ENCODE assay signal across 31 cellular contexts in the genomic region with DNA sequence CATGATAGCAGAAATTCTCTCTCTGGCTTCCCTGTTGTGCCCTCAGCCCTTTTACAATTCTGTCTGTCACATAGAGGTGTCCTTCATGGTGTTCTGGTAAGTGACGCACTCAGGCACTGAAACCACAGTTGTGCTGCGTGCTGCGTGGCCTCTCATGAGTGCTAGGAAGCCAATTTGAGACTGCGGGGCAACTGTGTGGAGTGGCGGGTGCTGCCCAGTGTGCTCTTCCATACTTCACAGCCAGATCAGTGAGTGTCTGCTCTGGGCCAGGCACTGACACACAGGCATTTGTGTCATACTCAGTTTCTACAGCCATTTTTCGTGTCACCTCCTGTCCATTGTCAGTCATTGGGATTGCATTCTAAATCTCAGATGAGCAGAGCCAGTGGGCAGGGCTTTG.
DNase-seq lines count a peak whose midpoint lies in the region; ATAC-seq and TF ChIP-seq lines count a peak whose summit lies in the region.
"Had no signal": no experiment of that assay in that cellular context is flagged by ENCODE, and none has a peak within 500 bp of the region (broad histone marks: within the 10 kb centered on the region; RNA-seq: fewer than 3 reads in every experiment).

No MANE protein-coding gene starts in this region.

- no peak for ATAC-seq in activated CD8-positive, alpha-beta T cell treated with anti-CD3 and anti-CD28 coated beads, Interleukin-2, amount 10 ng/mL, durations not matched to agents 7 days and 5 days
- ATAC-seq in activated CD8-positive, alpha-beta T cell treated with anti-CD3 and anti-CD28 coated beads for 36 hours: no peak
- ATAC-seq in stimulated activated memory B cell treated with anti-CD40 and anti-IgM and Interleukin-4, amounts not matched to agents 10 μg/mL and 1 μg/mL and 100 μg/mL, for 72 hours: no peak
- no peak for ATAC-seq in HG03196 (IDR thresholded peaks at IDR 0.05; ENCODE audit: unreplicated experiment)
- ATAC-seq: activated CD4-positive, alpha-beta T cell treated with anti-CD3 and anti-CD28 coated beads for 36 hours; gastrocnemius medialis; HCT116; natural killer cell; PC-3; stimulated activated effector memory CD8-positive, alpha-beta T cell treated with anti-CD3 and anti-CD28 coated beads, Interleukin-12 subunit alpha, Interleukin-12 subunit beta, amount 100 ng/mL, for 72 hours had no signal

- POLR2A ChIA-PET in activated CD8-positive, alpha-beta T cell treated with anti-CD3 and anti-CD28 coated beads, Interleukin-2, amount 10 ng/mL, durations not matched to agents 7 days and 5 days (lab: Charles Lee): no interaction called here
- POLR2A ChIA-PET in activated CD8-positive, alpha-beta T cell treated with anti-CD3 and anti-CD28 coated beads for 36 hours (lab: Charles Lee): no interaction called here

- peak; percentile 16 for DNase-seq in activated CD8-positive, alpha-beta T cell treated with anti-CD3 and anti-CD28 coated beads, Interleukin-2, amount 10 ng/mL, durations not matched to agents 7 days and 5 days
- DNase-seq in activated CD8-positive, alpha-beta T cell treated with anti-CD3 and anti-CD28 coated beads for 36 hours: no peak
- DNase-seq in glutamatergic neuron (no peak), mesendoderm (peak; percentile 72), vagina (ENCODE audit: extremely low spot score in 2 of 2) (peak; percentile 16 to 27), SKM-1 treated with dmso at 0.1 percent for 144 hours (lab: John Stamatoyannopoulos, UW; ENCODE audit: unreplicated experiment) (no peak)
- DNase-seq: activated CD4-positive, alpha-beta T cell treated with anti-CD3 and anti-CD28 coated beads for 36 hours; activated naive CD8-positive, alpha-beta T cell treated with anti-CD3 and anti-CD28 coated beads, Interleukin-2, amount 10 ng/mL, durations not matched to agents 7 days and 5 days; AML-193; CD8-positive, alpha-beta memory T cell; DMS53; effector CD8-positive, alpha-beta T cell; esophagus squamous epithelium; gastrocnemius medialis; GDM1; kidney; natural killer cell; NCI-H1048; NCI-H1930; NCI-H2227 treated with DMSO at 0.1 percent for 48 hours; PC-3; SIG-M5; stimulated activated CD4-positive, alpha-beta T cell treated with anti-CD3 and anti-CD28 coated beads, Interleukin-1b, Interleukin-23, amount 100 ng/mL, for 48 hours; T-helper 1 cell had no signal

- H2BK15ac ChIP-seq in mesendoderm (replicated peaks; ENCODE audit: low read depth): no peak overlapping the region

- TF ChIP-seq CTCF in activated CD8-positive, alpha-beta T cell treated with anti-CD3 and anti-CD28 coated beads for 36 hours (IDR thresholded peaks at IDR 0.05): no peak
- no peak for TF ChIP-seq CTCF in glutamatergic neuron (IDR thresholded peaks at IDR 0.05; ENCODE audit: partially characterized antibody, unreplicated experiment)
- TF ChIP-seq CTCF in vagina (IDR thresholded peaks at IDR 0.05): no peak

- no peak overlapping the region for H3K4me2 ChIP-seq in mesendoderm (ENCODE audit: low read length)

- H3K4me3 ChIP-seq in mesendoderm (ENCODE audit: low read length) (no peak overlapping the region), vagina (no peak overlapping the region)
- H3K4me3 ChIP-seq: esophagus squamous epithelium, gastrocnemius medialis, suprapubic skin had no signal

- H3K27ac ChIP-seq in mesendoderm (ENCODE audit: low read depth, low read length): peak overlapping the region; percentile 42
- no peak overlapping the region for H3K27ac ChIP-seq in vagina
- H3K27ac ChIP-seq: 22Rv1, esophagus squamous epithelium, gastrocnemius medialis, suprapubic skin had no signal

- H4K5ac ChIP-seq in mesendoderm (ENCODE audit: low read length): no peak overlapping the region

- no CpG with 5 or more reads among the region's 6 CpGs for WGBS in mesendoderm (ENCODE audit: extremely low coverage, insufficient coverage, low lambda C conversion rate)

- intact Hi-C loops in activated CD8-positive, alpha-beta T cell treated with anti-CD3 and anti-CD28 coated beads for 36 hours (cut with micrococcal nuclease): no loop called here
- intact Hi-C loops in vagina (cut with DNase I): no loop called here

- peak overlapping the region; percentile 77 for H3K56ac ChIP-seq in mesendoderm (ENCODE audit: low read length)

- peak overlapping the region; percentile 1 for H2BK120ac ChIP-seq in mesendoderm (ENCODE audit: low read depth, low read length)

- CTCF ChIA-PET in activated CD8-positive, alpha-beta T cell treated with anti-CD3 and anti-CD28 coated beads, Interleukin-2, amount 10 ng/mL, durations not matched to agents 7 days and 5 days (lab: Charles Lee): no interaction called here
- CTCF ChIA-PET in activated CD8-positive, alpha-beta T cell treated with anti-CD3 and anti-CD28 coated beads for 36 hours (lab: Charles Lee): no interaction called here

- no peak for TF ChIP-seq POLR2A in vagina (IDR thresholded peaks at IDR 0.05)

- no peaks in the 10 kb centered on the region for H3K9me3 ChIP-seq in vagina
- H3K9me3 ChIP-seq: esophagus squamous epithelium, gastrocnemius medialis, suprapubic skin had no signal

- no peak overlapping the region for H4K8ac ChIP-seq in mesendoderm (ENCODE audit: low read depth, low read length)

- H3K4me1 Mint-ChIP-seq in activated CD8-positive, alpha-beta T cell treated with anti-CD3 and anti-CD28 coated beads, Interleukin-2, amount 10 ng/mL, durations not matched to agents 7 days and 5 days (ENCODE audit: low read depth): no peaks in the 10 kb centered on the region
- H3K4me1 Mint-ChIP-seq in activated CD8-positive, alpha-beta T cell treated with anti-CD3 and anti-CD28 coated beads for 36 hours (ENCODE audit: low read depth): no peaks in the 10 kb centered on the region
- peaks cover 7% of the 10 kb centered on the region for H3K4me1 Mint-ChIP-seq in glutamatergic neuron (ENCODE audit: low read depth, unreplicated experiment)
- H3K4me1 Mint-ChIP-seq in stimulated activated memory B cell treated with anti-CD40 and anti-IgM and Interleukin-4, amounts not matched to agents 10 μg/mL and 1 μg/mL and 100 μg/mL, for 72 hours: no peaks in the 10 kb centered on the region
- H3K4me1 Mint-ChIP-seq: activated CD4-positive, alpha-beta T cell treated with anti-CD3 and anti-CD28 coated beads for 36 hours; activated naive CD8-positive, alpha-beta T cell treated with anti-CD3 and anti-CD28 coated beads, Interleukin-2, amount 10 ng/mL, durations not matched to agents 7 days and 5 days; CD8-positive, alpha-beta memory T cell; natural killer cell; stimulated activated effector memory CD8-positive, alpha-beta T cell treated with anti-CD3 and anti-CD28 coated beads, Interleukin-12 subunit alpha, Interleukin-12 subunit beta, amount 100 ng/mL, for 72 hours had no signal

- no peaks in the 10 kb centered on the region for H3K9me3 Mint-ChIP-seq in activated CD8-positive, alpha-beta T cell treated with anti-CD3 and anti-CD28 coated beads, Interleukin-2, amount 10 ng/mL, durations not matched to agents 7 days and 5 days (ENCODE audit: insufficient read depth)
- H3K9me3 Mint-ChIP-seq in activated CD8-positive, alpha-beta T cell treated with anti-CD3 and anti-CD28 coated beads for 36 hours: no peaks in the 10 kb centered on the region
- peaks cover 2% of the 10 kb centered on the region for H3K9me3 Mint-ChIP-seq in glutamatergic neuron (ENCODE audit: unreplicated experiment)
- H3K9me3 Mint-ChIP-seq in stimulated activated memory B cell treated with anti-CD40 and anti-IgM and Interleukin-4, amounts not matched to agents 10 μg/mL and 1 μg/mL and 100 μg/mL, for 72 hours: no peaks in the 10 kb centered on the region
- H3K9me3 Mint-ChIP-seq: activated naive CD8-positive, alpha-beta T cell treated with anti-CD3 and anti-CD28 coated beads, Interleukin-2, amount 10 ng/mL, durations not matched to agents 7 days and 5 days; activated T-helper 2 cell treated with anti-CD3 and anti-CD28 coated beads, Interferon-gamma antibody, Interleukin-2, Interleukin-4, amounts not matched to agents 10 μg/mL and 5 μg/mL and 100 μg/mL, durations not matched to agents 14 hours and 24 hours and 36 hours; CD8-positive, alpha-beta memory T cell; natural killer cell; stimulated activated effector memory CD8-positive, alpha-beta T cell treated with anti-CD3 and anti-CD28 coated beads, Interleukin-12 subunit alpha, Interleukin-12 subunit beta, amount 100 ng/mL, for 72 hours had no signal

- H3K23ac ChIP-seq in mesendoderm (ENCODE audit: low read length): peak overlapping the region; percentile 32

- no peaks in the 10 kb centered on the region for H3K27me3 Mint-ChIP-seq in activated CD8-positive, alpha-beta T cell treated with anti-CD3 and anti-CD28 coated beads, Interleukin-2, amount 10 ng/mL, durations not matched to agents 7 days and 5 days (ENCODE audit: low read depth)
- H3K27me3 Mint-ChIP-seq in activated CD8-positive, alpha-beta T cell treated with anti-CD3 and anti-CD28 coated beads for 36 hours: no peaks in the 10 kb centered on the region
- H3K27me3 Mint-ChIP-seq in glutamatergic neuron (ENCODE audit: unreplicated experiment): no peaks in the 10 kb centered on the region
- no peaks in the 10 kb centered on the region for H3K27me3 Mint-ChIP-seq in stimulated activated memory B cell treated with anti-CD40 and anti-IgM and Interleukin-4, amounts not matched to agents 10 μg/mL and 1 μg/mL and 100 μg/mL, for 72 hours
- H3K27me3 Mint-ChIP-seq: activated CD4-positive, alpha-beta T cell treated with anti-CD3 and anti-CD28 coated beads for 36 hours; activated naive CD8-positive, alpha-beta T cell treated with anti-CD3 and anti-CD28 coated beads, Interleukin-2, amount 10 ng/mL, durations not matched to agents 7 days and 5 days; CD8-positive, alpha-beta memory T cell had no signal

- no peak overlapping the region for H3K27ac Mint-ChIP-seq in activated CD8-positive, alpha-beta T cell treated with anti-CD3 and anti-CD28 coated beads, Interleukin-2, amount 10 ng/mL, durations not matched to agents 7 days and 5 days
- H3K27ac Mint-ChIP-seq in activated CD8-positive, alpha-beta T cell treated with anti-CD3 and anti-CD28 coated beads for 36 hours: no peak overlapping the region
- H3K27ac Mint-ChIP-seq in glutamatergic neuron (ENCODE audit: unreplicated experiment): no peak overlapping the region
- H3K27ac Mint-ChIP-seq in stimulated activated memory B cell treated with anti-CD40 and anti-IgM and Interleukin-4, amounts not matched to agents 10 μg/mL and 1 μg/mL and 100 μg/mL, for 72 hours: no peak overlapping the region
- H3K27ac Mint-ChIP-seq: activated CD4-positive, alpha-beta T cell treated with anti-CD3 and anti-CD28 coated beads for 36 hours; activated naive CD8-positive, alpha-beta T cell treated with anti-CD3 and anti-CD28 coated beads, Interleukin-2, amount 10 ng/mL, durations not matched to agents 7 days and 5 days; activated T-helper 2 cell treated with anti-CD3 and anti-CD28 coated beads, Interferon-gamma antibody, Interleukin-2, Interleukin-4, amounts not matched to agents 10 μg/mL and 5 μg/mL and 100 μg/mL, durations not matched to agents 14 hours and 24 hours and 36 hours; natural killer cell; stimulated activated effector memory CD8-positive, alpha-beta T cell treated with anti-CD3 and anti-CD28 coated beads, Interleukin-12 subunit alpha, Interleukin-12 subunit beta, amount 100 ng/mL, for 72 hours had no signal

- no peak overlapping the region for H3K9ac ChIP-seq in mesendoderm (ENCODE audit: low read length)

- no peaks in the 10 kb centered on the region for H3K36me3 Mint-ChIP-seq in activated CD8-positive, alpha-beta T cell treated with anti-CD3 and anti-CD28 coated beads, Interleukin-2, amount 10 ng/mL, durations not matched to agents 7 days and 5 days (ENCODE audit: low read depth)
- peaks cover 6% of the 10 kb centered on the region for H3K36me3 Mint-ChIP-seq in activated CD8-positive, alpha-beta T cell treated with anti-CD3 and anti-CD28 coated beads for 36 hours (ENCODE audit: low read depth)
- no peaks in the 10 kb centered on the region for H3K36me3 Mint-ChIP-seq in glutamatergic neuron (ENCODE audit: unreplicated experiment)
- H3K36me3 Mint-ChIP-seq in stimulated activated memory B cell treated with anti-CD40 and anti-IgM and Interleukin-4, amounts not matched to agents 10 μg/mL and 1 μg/mL and 100 μg/mL, for 72 hours: peaks cover 18% of the 10 kb centered on the region
- H3K36me3 Mint-ChIP-seq: natural killer cell; stimulated activated effector memory CD8-positive, alpha-beta T cell treated with anti-CD3 and anti-CD28 coated beads, Interleukin-12 subunit alpha, Interleukin-12 subunit beta, amount 100 ng/mL, for 72 hours had no signal

- H3K79me1 ChIP-seq in mesendoderm (ENCODE audit: low read length): no peaks in the 10 kb centered on the region

- no peaks in the 10 kb centered on the region for H3K79me2 ChIP-seq in mesendoderm (ENCODE audit: control insufficient read depth, insufficient read depth, low read length)

- no peak overlapping the region for H3K4me3 Mint-ChIP-seq in activated CD8-positive, alpha-beta T cell treated with anti-CD3 and anti-CD28 coated beads, Interleukin-2, amount 10 ng/mL, durations not matched to agents 7 days and 5 days
- no peak overlapping the region for H3K4me3 Mint-ChIP-seq in activated CD8-positive, alpha-beta T cell treated with anti-CD3 and anti-CD28 coated beads for 36 hours
- H3K4me3 Mint-ChIP-seq in glutamatergic neuron (ENCODE audit: unreplicated experiment): peak overlapping the region; percentile 44
- no peak overlapping the region for H3K4me3 Mint-ChIP-seq in stimulated activated memory B cell treated with anti-CD40 and anti-IgM and Interleukin-4, amounts not matched to agents 10 μg/mL and 1 μg/mL and 100 μg/mL, for 72 hours
- H3K4me3 Mint-ChIP-seq: activated CD4-positive, alpha-beta T cell treated with anti-CD3 and anti-CD28 coated beads for 36 hours; activated naive CD8-positive, alpha-beta T cell treated with anti-CD3 and anti-CD28 coated beads, Interleukin-2, amount 10 ng/mL, durations not matched to agents 7 days and 5 days; CD8-positive, alpha-beta memory T cell; natural killer cell; stimulated activated effector memory CD8-positive, alpha-beta T cell treated with anti-CD3 and anti-CD28 coated beads, Interleukin-12 subunit alpha, Interleukin-12 subunit beta, amount 100 ng/mL, for 72 hours had no signal

- H3K18ac ChIP-seq in mesendoderm (ENCODE audit: low read length): peak overlapping the region; percentile 41

- H2AK5ac ChIP-seq in mesendoderm (ENCODE audit: low read length): no peak overlapping the region

- peak overlapping the region; percentile 30 for H2BK5ac ChIP-seq in mesendoderm (ENCODE audit: low read length)

- H3K27me3 ChIP-seq in mesendoderm (ENCODE audit: insufficient read depth, low read length, poor library complexity) (no peaks in the 10 kb centered on the region), vagina (no peaks in the 10 kb centered on the region)
- H3K27me3 ChIP-seq: esophagus squamous epithelium, gastrocnemius medialis, suprapubic skin had no signal

- peaks cover 32% of the 10 kb centered on the region for H3K4me1 ChIP-seq in mesendoderm (ENCODE audit: control insufficient read depth, low read depth, low read length)
- H3K4me1 ChIP-seq in vagina: no peaks in the 10 kb centered on the region
- H3K4me1 ChIP-seq: gastrocnemius medialis, suprapubic skin had no signal

- no peaks in the 10 kb centered on the region for H3K36me3 ChIP-seq in mesendoderm (ENCODE audit: control insufficient read depth, insufficient read depth, low read length)
- no peaks in the 10 kb centered on the region for H3K36me3 ChIP-seq in vagina
- H3K36me3 ChIP-seq: esophagus squamous epithelium, gastrocnemius medialis, suprapubic skin had no signal

- H3K4ac ChIP-seq in mesendoderm (ENCODE audit: low read depth, low read length): peak overlapping the region; percentile 60

Comparison
In these comparisons a context has a peak if more than half of its experiments do, and no peak if none do; other contexts are left out.
1. DNase-seq: peak in activated CD8-positive, alpha-beta T cell treated with anti-CD3 and anti-CD28 coated beads, Interleukin-2, amount 10 ng/mL, durations not matched to agents 7 days and 5 days (single experiment), mesendoderm (single experiment) and vagina (2 of 2); none in activated CD8-positive, alpha-beta T cell treated with anti-CD3 and anti-CD28 coated beads for 36 hours (single experiment), glutamatergic neuron (single experiment) and SKM-1 treated with dmso at 0.1 percent for 144 hours (single experiment).